Comparison of ENCODE assay signal across 10 cellular contexts in genomic region chr15:72339777-72340177, GRCh38. TPM values are rescaled to one million over a fixed set of nuclear protein-coding genes. Genes with fewer than 3 reads are reported as not detected.
DNase-seq lines count a peak whose midpoint lies in the region; ATAC-seq, FAIRE-seq and TF ChIP-seq lines count a peak whose summit lies in the region.
"Had no signal": no experiment of that assay in that cellular context is flagged by ENCODE, and none has a peak within 500 bp of the region (broad histone marks: within the 10 kb centered on the region; RNA-seq: fewer than 3 reads in every experiment).

No MANE protein-coding gene starts in this region.

- intact Hi-C loops in HepG2 (cut with micrococcal nuclease; ENCODE audit: unreplicated experiment): loop anchor here (10.0 kb wide), 1 partner anchor 195 kb away; no protein-coding TSS in a partner anchor

- TF ChIP-seq RAD21 in HepG2 (CRISPR knock-in tag; IDR thresholded peaks at IDR 0.05): no peak

- no peaks in the 10 kb centered on the region for H3K27me3 ChIP-seq in HepG2 (ENCODE audit: control insufficient read depth in 1 of 2, insufficient read depth in 2 of 2, low read length in 2 of 2)

- H3K36me3 ChIP-seq in HepG2 (replicated peaks in 1 of 2; ENCODE audit: control insufficient read depth in 1 of 2, insufficient read depth in 2 of 2, low read length in 2 of 2): peaks cover 1 to 5% of the 10 kb centered on the region in 2 experiments; a peak in 3 of 5 replicates

- TF ChIP-seq CTCF in AG09309 (IDR thresholded peaks at IDR 0.05; ENCODE audit: control insufficient read depth, insufficient read depth, low read depth, low read length, missing control alignments) (no peak), HepG2 (CRISPR knock-in tag; IDR thresholded peaks at IDR 0.05) (no peak), GM10248 (IDR thresholded peaks at IDR 0.05; ENCODE audit: control extremely low read depth, extremely low read depth, low read depth, missing control alignments) (no peak)

- no peak overlapping the region for H3K4me3 ChIP-seq in AG09309 (ENCODE audit: control insufficient read depth, low read depth, low read length)
- H3K4me3 ChIP-seq in HepG2 (replicated peaks in 1 of 3; ENCODE audit: insufficient read depth in 1 of 3, low read depth in 2 of 3, low read length in 3 of 3): no peak overlapping the region

- no peak for TF ChIP-seq POLR2A in HepG2 (IDR thresholded peaks at IDR 0.05; ENCODE audit: insufficient read depth in 1 of 2, low read depth in 2 of 2, low read length in 2 of 2)

- no peak for TF ChIP-seq EP300 in HepG2 (IDR thresholded peaks at IDR 0.05; ENCODE audit: low read depth in 2 of 2, low read length in 2 of 2)
- TF ChIP-seq EP300 in HepG2 (CRISPR knock-in tag; IDR thresholded peaks at IDR 0.05; ENCODE audit: borderline replicate concordance): no peak

- in situ Hi-C loops in HepG2 (cut with HindIII; ENCODE audit: extremely low pct_ligation_motif_present, low pct_unique_long_range_greater_than_20kb): no loop called here

- no peak overlapping the region for H2AFZ ChIP-seq in HepG2 (ENCODE audit: low read length)

- peaks cover 9% of the 10 kb centered on the region; the same call in 1 of the 2 replicates for H3K4me1 ChIP-seq in HepG2 (ENCODE audit: insufficient read depth, low read length)

- no peak overlapping the region for H3K4me2 ChIP-seq in HepG2 (ENCODE audit: low read depth, low read length)
- H3K4me2 ChIP-seq: KMS-11 had no signal

- DNase-seq in AG09309 (ENCODE audit: low read depth): peak; percentile 98
- peak; percentile 44 to 48 for DNase-seq in Kasumi-1 (lab: John Stamatoyannopoulos, UW)
- peak; percentile 28 for DNase-seq in amniotic stem cell (lab: John Stamatoyannopoulos, UW)
- peak; percentile 47 for DNase-seq in HepG2 (ENCODE audit: low spot score)
- no peak for DNase-seq in GM10248 (ENCODE audit: extremely low spot score)
- no peak for DNase-seq in NAMALWA (ENCODE audit: low spot score)
- DNase-seq: activated naive CD4-positive, alpha-beta T cell treated with anti-CD3 and anti-CD28 coated beads, Interleukin-2, amount 10 ng/mL, durations not matched to agents 7 days and 5 days had no signal

- POLR2A ChIA-PET in HepG2 (lab: Yijun Ruan, JAX): no interaction called here
- POLR2A ChIA-PET in GM10248 (lab: Yijun Ruan, JAX): no interaction called here

- no peak overlapping the region for H3K27ac ChIP-seq in HepG2 (ENCODE audit: extremely low read length, insufficient read depth, low read length)
- H3K27ac ChIP-seq: KMS-11 had no signal

- CTCF ChIA-PET in HepG2 (lab: Yijun Ruan, JAX; ENCODE audit: low intra/inter-chr PET ratio, low total read pairs): no interaction called here
- CTCF ChIA-PET in GM10248 (lab: Yijun Ruan, JAX): interaction anchor here (2.5 kb wide), 1 partner anchor 27 kb away, joined by 12 read pairs; no protein-coding TSS in a partner anchor

- no peaks in the 10 kb centered on the region for H3K79me2 ChIP-seq in HepG2 (ENCODE audit: insufficient read depth, low read length)

- no peaks in the 10 kb centered on the region for H3K9me3 ChIP-seq in HepG2 (ENCODE audit: low read length)

- no peaks in the 10 kb centered on the region for H4K20me1 ChIP-seq in HepG2 (ENCODE audit: insufficient read depth, low read length)

- no peak overlapping the region for H3K9ac ChIP-seq in HepG2 (ENCODE audit: insufficient read depth, low read depth, low read length)
- H3K9ac ChIP-seq: KMS-11 had no signal

- FAIRE-seq in HepG2 (lab: Jason Lieb, UNC): no peak

- peak; percentile 55 for ATAC-seq in HepG2
- no peak for ATAC-seq in HG03196 (IDR thresholded peaks at IDR 0.05; ENCODE audit: unreplicated experiment)
- no peak for ATAC-seq in HG02938 (IDR thresholded peaks at IDR 0.05; ENCODE audit: unreplicated experiment)

- WGBS in HepG2 (ENCODE audit: low lambda C conversion rate): 69% methylated on average over 3 of the region's 3 CpGs

- no TSS peak for BruUV-seq in HepG2 (replicated peaks; lab: Mats Ljungman, UMichigan)

TF ChIP-seq in HepG2, 621 proteins besides CTCF, POLR2A, EP300 and RAD21 (continues in another document):
- TF ChIP-seq SNRNP70 (IDR thresholded peaks at IDR 0.05; ENCODE audit: low read depth, low read length) (no peak), NFE2L2 (IDR thresholded peaks at IDR 0.05; ENCODE audit: low read length) (peak; percentile 54; the same call in 1 of the 2 replicates)

RNA-seq across cellular contexts. Expression of gene CELF6, which starts 19.8 kb away (rescaled TPM):
- total RNA-seq in HepG2 (2016; rRNA removed; fragmentation: Illumina TruSeq; extraction: Trizol): 0.10 and 0.49 TPM in 2 replicates
- total RNA-seq in HepG2 (2016; cell fraction: cytosol; rRNA removed; fragmentation: Illumina TruSeq; extraction: Trizol; ENCODE audit: low read depth): 0.09 TPM in 1 of 2 replicates, not detected in the other
- total RNA-seq in HepG2 (2016; cell fraction: insoluble cytoplasmic fraction; rRNA removed; fragmentation: Illumina TruSeq; extraction: Trizol): 0.41 TPM in 1 of 2 replicates, not detected in the other
- 0.12 and 0.21 TPM in 2 replicates for total RNA-seq in HepG2 (2016; cell fraction: membrane; rRNA removed; fragmentation: Illumina TruSeq; extraction: Trizol)
- 0.81 and 1.1 TPM in 2 replicates for total RNA-seq in HepG2 (2016; cell fraction: nucleus; rRNA removed; fragmentation: Illumina TruSeq; extraction: Trizol)
- 0.94 and 1.3 TPM in 2 replicates for polyA plus RNA-seq in HepG2 (2011; rRNA removed)
- polyA plus RNA-seq in HepG2 (2011; cell fraction: cytosol; rRNA removed): 0.24 and 0.26 TPM in 2 replicates
- polyA plus RNA-seq in HepG2 (2011; cell fraction: nucleus; rRNA removed): 5.1 and 7.3 TPM in 2 replicates
- 0.51 and 0.70 TPM in 2 replicates for polyA plus RNA-seq in HepG2 (2012)
- polyA plus RNA-seq in HepG2 (2016; cell fraction: cytosol; fragmentation: Illumina TruSeq; extraction: Trizol; ENCODE audit: low read depth): 0.09 and 0.15 TPM in 2 replicates
- 0.20 TPM in 1 of 2 replicates, not detected in the other for polyA plus RNA-seq in HepG2 (2016; cell fraction: insoluble cytoplasmic fraction; fragmentation: Illumina TruSeq; extraction: Trizol; ENCODE audit: low read depth)
- polyA plus RNA-seq in HepG2 (2016; cell fraction: membrane; fragmentation: Illumina TruSeq; extraction: Trizol; ENCODE audit: low read depth): 0.15 and 0.22 TPM in 2 replicates
- 3.3 and 3.7 TPM in 2 replicates for polyA plus RNA-seq in HepG2 (2016; cell fraction: nucleus; fragmentation: Illumina TruSeq; extraction: Trizol; ENCODE audit: insufficient read depth, low read depth)
- polyA minus RNA-seq in HepG2 (2011; rRNA and poly(A)+ RNA removed; ENCODE audit: low replicate concordance): 0.07 and 0.12 TPM in 2 replicates
- not detected in 2 replicates for polyA minus RNA-seq in HepG2 (2011; cell fraction: cytosol; rRNA and poly(A)+ RNA removed)
- 0.99 and 1.3 TPM in 2 replicates for polyA minus RNA-seq in HepG2 (2011; cell fraction: nucleus; rRNA and poly(A)+ RNA removed)

RNA-seq across cellular contexts. Expression of gene HEXA, which starts 36.0 kb away (rescaled TPM):
- total RNA-seq in HepG2 (2016; rRNA removed; fragmentation: Illumina TruSeq; extraction: Trizol): 47.4 and 106 TPM in 2 replicates
- total RNA-seq in HepG2 (2016; cell fraction: cytosol; rRNA removed; fragmentation: Illumina TruSeq; extraction: Trizol; ENCODE audit: low read depth): 16.6 and 17.6 TPM in 2 replicates
- 47.0 and 112 TPM in 2 replicates for total RNA-seq in HepG2 (2016; cell fraction: insoluble cytoplasmic fraction; rRNA removed; fragmentation: Illumina TruSeq; extraction: Trizol)
- total RNA-seq in HepG2 (2016; cell fraction: membrane; rRNA removed; fragmentation: Illumina TruSeq; extraction: Trizol): 23.0 and 27.3 TPM in 2 replicates
- total RNA-seq in HepG2 (2016; cell fraction: nucleus; rRNA removed; fragmentation: Illumina TruSeq; extraction: Trizol): 113 and 129 TPM in 2 replicates
- polyA plus RNA-seq in HepG2 (2011; rRNA removed): 215 and 219 TPM in 2 replicates
- polyA plus RNA-seq in HepG2 (2011; cell fraction: cytosol; rRNA removed): 178 and 191 TPM in 2 replicates
- 241 and 262 TPM in 2 replicates for polyA plus RNA-seq in HepG2 (2011; cell fraction: nucleus; rRNA removed)
- 62.0 and 72.9 TPM in 2 replicates for polyA plus RNA-seq in HepG2 (2012)
- polyA plus RNA-seq in HepG2 (2016; cell fraction: cytosol; fragmentation: Illumina TruSeq; extraction: Trizol; ENCODE audit: low read depth): 13.5 and 15.0 TPM in 2 replicates
- polyA plus RNA-seq in HepG2 (2016; cell fraction: insoluble cytoplasmic fraction; fragmentation: Illumina TruSeq; extraction: Trizol; ENCODE audit: low read depth): 37.1 and 43.4 TPM in 2 replicates
- 16.7 and 18.5 TPM in 2 replicates for polyA plus RNA-seq in HepG2 (2016; cell fraction: membrane; fragmentation: Illumina TruSeq; extraction: Trizol; ENCODE audit: low read depth)
- polyA plus RNA-seq in HepG2 (2016; cell fraction: nucleus; fragmentation: Illumina TruSeq; extraction: Trizol; ENCODE audit: insufficient read depth, low read depth): 184 and 185 TPM in 2 replicates
- 116 and 186 TPM in 2 replicates for polyA minus RNA-seq in HepG2 (2011; rRNA and poly(A)+ RNA removed; ENCODE audit: low replicate concordance)
- 59.8 and 69.1 TPM in 2 replicates for polyA minus RNA-seq in HepG2 (2011; cell fraction: cytosol; rRNA and poly(A)+ RNA removed)
- 76.7 and 89.3 TPM in 2 replicates for polyA minus RNA-seq in HepG2 (2011; cell fraction: nucleus; rRNA and poly(A)+ RNA removed)

RNA-seq across cellular contexts. Expression of gene TMEM202, which starts 58.3 kb away (rescaled TPM):
- not detected in 2 replicates for total RNA-seq in HepG2 (2016; rRNA removed; fragmentation: Illumina TruSeq; extraction: Trizol)
- not detected in 2 replicates for total RNA-seq in HepG2 (2016; cell fraction: cytosol; rRNA removed; fragmentation: Illumina TruSeq; extraction: Trizol; ENCODE audit: low read depth)
- total RNA-seq in HepG2 (2016; cell fraction: insoluble cytoplasmic fraction; rRNA removed; fragmentation: Illumina TruSeq; extraction: Trizol): not detected in 2 replicates
- total RNA-seq in HepG2 (2016; cell fraction: membrane; rRNA removed; fragmentation: Illumina TruSeq; extraction: Trizol): not detected in 2 replicates
- total RNA-seq in HepG2 (2016; cell fraction: nucleus; rRNA removed; fragmentation: Illumina TruSeq; extraction: Trizol): not detected in 2 replicates
- not detected in 2 replicates for polyA plus RNA-seq in HepG2 (2011; rRNA removed)
- not detected in 2 replicates for polyA plus RNA-seq in HepG2 (2011; cell fraction: cytosol; rRNA removed)
- not detected in 2 replicates for polyA plus RNA-seq in HepG2 (2011; cell fraction: nucleus; rRNA removed)
- polyA plus RNA-seq in HepG2 (2012): not detected in 2 replicates
- polyA plus RNA-seq in HepG2 (2016; cell fraction: cytosol; fragmentation: Illumina TruSeq; extraction: Trizol; ENCODE audit: low read depth): not detected in 2 replicates
- polyA plus RNA-seq in HepG2 (2016; cell fraction: insoluble cytoplasmic fraction; fragmentation: Illumina TruSeq; extraction: Trizol; ENCODE audit: low read depth): not detected in 2 replicates
- polyA plus RNA-seq in HepG2 (2016; cell fraction: membrane; fragmentation: Illumina TruSeq; extraction: Trizol; ENCODE audit: low read depth): not detected in 2 replicates
- polyA plus RNA-seq in HepG2 (2016; cell fraction: nucleus; fragmentation: Illumina TruSeq; extraction: Trizol; ENCODE audit: insufficient read depth, low read depth): not detected in 2 replicates
- not detected in 2 replicates for polyA minus RNA-seq in HepG2 (2011; rRNA and poly(A)+ RNA removed; ENCODE audit: low replicate concordance)
- not detected in 2 replicates for polyA minus RNA-seq in HepG2 (2011; cell fraction: cytosol; rRNA and poly(A)+ RNA removed)
- polyA minus RNA-seq in HepG2 (2011; cell fraction: nucleus; rRNA and poly(A)+ RNA removed): not detected in 2 replicates

Comparison
In these comparisons a context has a peak if more than half of its experiments do, and no peak if none do; other contexts are left out.
1. DNase-seq: peak in AG09309 (single experiment), Kasumi-1 (2 of 2), amniotic stem cell (single experiment) and HepG2 (single experiment); none in GM10248 (single experiment) and NAMALWA (single experiment).